ENCODE assay signal across 9 cellular contexts in the genomic region with DNA sequence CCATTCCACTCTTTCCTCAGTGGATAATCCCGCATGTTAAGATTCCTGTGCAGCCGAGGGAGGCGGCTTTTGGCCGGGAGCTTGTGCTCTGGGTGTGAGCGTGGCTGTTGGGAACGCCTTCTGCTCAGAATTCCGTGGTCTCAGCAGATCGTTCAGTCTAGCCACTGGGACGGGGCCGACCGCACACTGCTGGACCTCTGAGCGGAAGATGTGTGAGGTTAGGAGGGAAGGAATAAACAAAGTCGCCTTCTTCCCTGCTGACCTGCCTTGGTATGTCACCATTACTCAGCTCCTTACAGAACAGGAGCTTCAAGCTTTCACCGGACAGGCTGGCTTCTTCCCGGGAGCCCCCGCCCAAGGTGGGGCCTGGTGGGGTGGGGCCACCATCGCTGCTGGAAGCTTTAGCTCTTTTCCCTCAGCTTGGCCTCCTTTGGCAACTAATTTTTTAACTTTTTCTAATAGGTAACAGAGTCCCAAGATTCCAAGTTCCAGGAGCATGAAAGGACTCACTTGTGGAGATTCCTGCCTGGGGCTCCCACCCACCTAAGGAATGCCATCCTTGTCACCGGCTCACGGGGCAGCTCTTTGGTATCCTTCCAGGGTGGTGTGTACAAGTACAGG. TPM values are rescaled to one million over a fixed set of nuclear protein-coding genes. Genes with fewer than 3 reads are reported as not detected.
DNase-seq lines count a peak whose midpoint lies in the region; ATAC-seq, FAIRE-seq and TF ChIP-seq lines count a peak whose summit lies in the region.
"Had no signal": no experiment of that assay in that cellular context is flagged by ENCODE, and none has a peak within 500 bp of the region (broad histone marks: within the 10 kb centered on the region; RNA-seq: fewer than 3 reads in every experiment).

No MANE protein-coding gene starts in this region.

- POLR2A ChIA-PET in CD8-positive, alpha-beta memory T cell (lab: Charles Lee): no interaction called here

- no peak for DNase-seq in CD8-positive, alpha-beta memory T cell
- DNase-seq in RCC 7860 (ENCODE audit: low spot score) (peak; percentile 67), fibroblast of peridontal ligament (ENCODE audit: extremely low read depth) (peak; percentile 40), osteocyte (ENCODE audit: extremely low spot score, unreplicated experiment) (no peak), substantia nigra (lab: John Stamatoyannopoulos, UW) (no peak), activated T-cell treated with anti-CD3 and anti-CD28 coated beads for 4 hours (no peak)
- no peak for DNase-seq in activated naive CD4-positive, alpha-beta T cell treated with anti-CD3 and anti-CD28 coated beads, Interleukin-2, amount 50 U/mL, for 72 hours (ENCODE audit: low spot score in 2 of 2)
- DNase-seq: DMS53 had no signal

- no peaks in the 10 kb centered on the region for H3K9me3 Mint-ChIP-seq in CD8-positive, alpha-beta memory T cell
- no peaks in the 10 kb centered on the region for H3K9me3 Mint-ChIP-seq in osteocyte (ENCODE audit: unreplicated experiment)
- H3K9me3 Mint-ChIP-seq in activated naive CD4-positive, alpha-beta T cell treated with anti-CD3 and anti-CD28 coated beads, Interleukin-2, amount 50 U/mL, for 72 hours: no peaks in the 10 kb centered on the region

- CTCF ChIA-PET in CD8-positive, alpha-beta memory T cell (lab: Charles Lee): no interaction called here

- no peak overlapping the region for H3K4me3 ChIP-seq in CD8-positive, alpha-beta memory T cell (ENCODE audit: low read length)

- no peaks in the 10 kb centered on the region for H3K36me3 Mint-ChIP-seq in CD8-positive, alpha-beta memory T cell
- H3K36me3 Mint-ChIP-seq in osteocyte (ENCODE audit: unreplicated experiment): no peaks in the 10 kb centered on the region
- no peaks in the 10 kb centered on the region for H3K36me3 Mint-ChIP-seq in activated naive CD4-positive, alpha-beta T cell treated with anti-CD3 and anti-CD28 coated beads, Interleukin-2, amount 50 U/mL, for 72 hours

- TF ChIP-seq CTCF in osteocyte (IDR thresholded peaks at IDR 0.05): no peak

- no peak overlapping the region for H3K27ac Mint-ChIP-seq in CD8-positive, alpha-beta memory T cell
- peak overlapping the region; percentile 71 for H3K27ac Mint-ChIP-seq in osteocyte (ENCODE audit: unreplicated experiment)
- H3K27ac Mint-ChIP-seq in activated naive CD4-positive, alpha-beta T cell treated with anti-CD3 and anti-CD28 coated beads, Interleukin-2, amount 50 U/mL, for 72 hours: no peak overlapping the region

- no peaks in the 10 kb centered on the region for H3K4me1 ChIP-seq in CD8-positive, alpha-beta memory T cell (ENCODE audit: insufficient read depth, low read length)

- H3K36me3 ChIP-seq in CD8-positive, alpha-beta memory T cell (ENCODE audit: insufficient read depth, low read length): no peaks in the 10 kb centered on the region

- FAIRE-seq in RCC 7860 (lab: Jason Lieb, UNC): no peak

- peak overlapping the region; percentile 50 for H3K27ac ChIP-seq in CD8-positive, alpha-beta memory T cell (ENCODE audit: low read depth, low read length)
- H3K27ac ChIP-seq in substantia nigra (ENCODE audit: low read depth, low read length, poor library complexity, severe bottlenecking): no peak overlapping the region

- H3K27me3 Mint-ChIP-seq in CD8-positive, alpha-beta memory T cell: peaks cover 15% of the 10 kb centered on the region in 2 donors
- H3K27me3 Mint-ChIP-seq in osteocyte (ENCODE audit: unreplicated experiment): peaks cover 3% of the 10 kb centered on the region

- peaks cover 4% of the 10 kb centered on the region for H3K27me3 ChIP-seq in CD8-positive, alpha-beta memory T cell (ENCODE audit: insufficient read depth, low read length, poor library complexity, severe bottlenecking)

- H3K9me3 ChIP-seq in CD8-positive, alpha-beta memory T cell (ENCODE audit: low read length): no peaks in the 10 kb centered on the region

- no peaks in the 10 kb centered on the region for H3K4me1 Mint-ChIP-seq in CD8-positive, alpha-beta memory T cell
- peaks cover 17% of the 10 kb centered on the region for H3K4me1 Mint-ChIP-seq in osteocyte (ENCODE audit: unreplicated experiment)

- no peak overlapping the region for H3K4me3 Mint-ChIP-seq in CD8-positive, alpha-beta memory T cell
- H3K4me3 Mint-ChIP-seq in osteocyte (ENCODE audit: unreplicated experiment): peak overlapping the region; percentile 26

- ATAC-seq in HG03432 (IDR thresholded peaks at IDR 0.05; ENCODE audit: unreplicated experiment): no peak
- ATAC-seq in activated naive CD4-positive, alpha-beta T cell treated with anti-CD3 and anti-CD28 coated beads, Interleukin-2, amount 50 U/mL, for 72 hours: no peak

RNA-seq across cellular contexts. Expression of a gene that starts 22.5 kb away (rescaled TPM):
- total RNA-seq in CD8-positive, alpha-beta memory T cell: under 1 TPM; 0.20 to 0.38 TPM
- polyA plus RNA-seq in CD8-positive, alpha-beta memory T cell: not detected
- total RNA-seq in osteocyte: 103 and 108 TPM in 2 replicates
- total RNA-seq in activated naive CD4-positive, alpha-beta T cell treated with anti-CD3 and anti-CD28 coated beads, Interleukin-2, amount 50 U/mL, for 72 hours: 1 to 10 TPM in 1 of 2 donors, under 1 TPM in 1; 0.41 to 1.2 TPM

RNA-seq across cellular contexts. Expression of a gene that starts 31.5 kb away (rescaled TPM):
- not detected for total RNA-seq in CD8-positive, alpha-beta memory T cell
- polyA plus RNA-seq in CD8-positive, alpha-beta memory T cell: not detected
- 28.6 and 34.1 TPM in 2 replicates for total RNA-seq in osteocyte
- not detected for total RNA-seq in activated naive CD4-positive, alpha-beta T cell treated with anti-CD3 and anti-CD28 coated beads, Interleukin-2, amount 50 U/mL, for 72 hours

Comparison
In these comparisons a context has a peak if more than half of its experiments do, and no peak if none do; other contexts are left out.
1. DNase-seq: peak in RCC 7860 (single experiment) and fibroblast of peridontal ligament (single experiment); none in CD8-positive, alpha-beta memory T cell (0 of 5), osteocyte (single experiment), substantia nigra (0 of 49), activated naive CD4-positive, alpha-beta T cell treated with anti-CD3 and anti-CD28 coated beads, Interleukin-2, amount 50 U/mL, for 72 hours (0 of 2) and activated T-cell treated with anti-CD3 and anti-CD28 coated beads for 4 hours (single experiment).
2. RNA of a gene that starts 22.5 kb away (total RNA-seq): 103 to 108 TPM in osteocyte; 0.41 to 1.2 TPM in activated naive CD4-positive, alpha-beta T cell treated with anti-CD3 and anti-CD28 coated beads, Interleukin-2, amount 50 U/mL, for 72 hours and 0.20 to 0.38 TPM in CD8-positive, alpha-beta memory T cell; every median in the first group is over 10 times any median in the second.
3. RNA of a gene that starts 31.5 kb away (total RNA-seq): 28.6 to 34.1 TPM in osteocyte; not detected in CD8-positive, alpha-beta memory T cell and not detected in activated naive CD4-positive, alpha-beta T cell treated with anti-CD3 and anti-CD28 coated beads, Interleukin-2, amount 50 U/mL, for 72 hours; every median in the first group is over 10 times any median in the second.